In genomic region chr6:33705268-33705885, GRCh38 we compare ENCODE assay signal across 1 cellular context.
TF ChIP-seq lines count a peak whose summit lies in the region.

No MANE protein-coding gene starts in this region.

TF ChIP-seq in IMR-90, 13 proteins besides CTCF, POLR2A, EP300 and RAD21:
- TF ChIP-seq BHLHE40 (IDR thresholded peaks at IDR 0.05; ENCODE audit: low read depth, low read length) (no peak), FOS (IDR thresholded peaks at IDR 0.05; ENCODE audit: low read depth, low read length) (no peak), USF2 (IDR thresholded peaks at IDR 0.05; ENCODE audit: low read depth, low read length) (no peak), MXI1 (IDR thresholded peaks at IDR 0.05; ENCODE audit: borderline replicate concordance, low read depth, low read length) (no peak), MAFK (IDR thresholded peaks at IDR 0.05; ENCODE audit: low read depth, low read length) (no peak), RCOR1 (IDR thresholded peaks at IDR 0.05; ENCODE audit: insufficient replicate concordance, low read length) (no peak), SMC3 (IDR thresholded peaks at IDR 0.05; ENCODE audit: low read depth, low read length) (no peak), CHD1 (IDR thresholded peaks at IDR 0.05; ENCODE audit: low read depth, low read length) (no peak), ELK1 (IDR thresholded peaks at IDR 0.05; ENCODE audit: borderline replicate concordance, low read depth, low read length) (no peak), NFE2L2 (IDR thresholded peaks at IDR 0.05; ENCODE audit: low read depth, low read length) (no peak), CEBPB (IDR thresholded peaks at IDR 0.05; ENCODE audit: low read depth, low read length) (no peak), RFX5 (IDR thresholded peaks at IDR 0.05; ENCODE audit: low read depth, low read length) (no peak), MAZ (IDR thresholded peaks at IDR 0.05; ENCODE audit: borderline replicate concordance, low read depth, low read length) (no peak)
